In genomic region chr1:172531412-172531811, GRCh38 we compare ENCODE assay signal across 8 cellular contexts. TPM values are rescaled to one million over a fixed set of nuclear protein-coding genes. Genes with fewer than 3 reads are reported as not detected.
DNase-seq lines count a peak whose midpoint lies in the region; ATAC-seq and TF ChIP-seq lines count a peak whose summit lies in the region.

No MANE protein-coding gene starts in this region.

- H3F3A ChIP-seq in PC-9 (ENCODE audit: insufficient read depth, low read depth) = peaks cover 9% of the 10 kb centered on the region

- H3K36me3 Mint-ChIP-seq in Calu3 (ENCODE audit: insufficient read depth, unreplicated experiment) = peaks cover 42% of the 10 kb centered on the region

- H2BK12ac ChIP-seq in trophoblast cell (ENCODE audit: low read length) = no peak overlapping the region

- DNase-seq in Calu3 = no peak
- DNase-seq in PC-9 = no peak
- DNase-seq in epithelial cell of esophagus (ENCODE audit: low read depth) = no peak
- no peak for DNase-seq in trophoblast cell
- DNase-seq in LoVo (ENCODE audit: low spot score) = no peak

- H3K23ac ChIP-seq in trophoblast cell (ENCODE audit: low read length) = no peak overlapping the region

- POLR2A ChIA-PET in PC-9 (lab: Charles Lee; ENCODE audit: unreplicated experiment) = no interaction called here

- no CpG with 5 or more reads among the region's 2 CpGs for WGBS in trophoblast cell (ENCODE audit: extremely low coverage, insufficient coverage, insufficient read length)

- H3K4me3 ChIP-seq in PC-9 (peak overlapping the region; percentile 68), epithelial cell of esophagus (ENCODE audit: low read length) (peak overlapping the region; percentile 65), trophoblast cell (ENCODE audit: low read depth, low read length) (no peak overlapping the region)

- H2BK120ac ChIP-seq in trophoblast cell (ENCODE audit: insufficient read depth, low read length, poor library complexity) = peak overlapping the region; percentile 43

- no TSS peak for BruUV-seq in Calu3 (replicated peaks; lab: Mats Ljungman, UMichigan)
- no TSS peak for BruUV-seq in PC-9 (replicated peaks; lab: Mats Ljungman, UMichigan)

- peaks cover 28% of the 10 kb centered on the region for H3K4me1 Mint-ChIP-seq in Calu3 (ENCODE audit: low read depth, unreplicated experiment)

- no peak overlapping the region for H2AK5ac ChIP-seq in trophoblast cell (ENCODE audit: low read length)

- H2AFZ ChIP-seq in PC-9 (peak overlapping the region; percentile 89), trophoblast cell (ENCODE audit: insufficient read depth, low read length, poor library complexity) (no peak overlapping the region)

- H4K12ac ChIP-seq in trophoblast cell (ENCODE audit: low read depth, low read length) = no peak overlapping the region

- H3K27me3 ChIP-seq in PC-9 (ENCODE audit: insufficient read depth, low read depth) = no peaks in the 10 kb centered on the region
- no peaks in the 10 kb centered on the region for H3K27me3 ChIP-seq in trophoblast cell (ENCODE audit: insufficient read depth, low read length)

- CTCF ChIA-PET in Calu3 (lab: Charles Lee) (no interaction called here), PC-9 (lab: Charles Lee) (no interaction called here)

- no peak overlapping the region for H4K91ac ChIP-seq in trophoblast cell (ENCODE audit: low read depth, low read length)

- no peaks in the 10 kb centered on the region for H3K36me3 ChIP-seq in PC-9 (ENCODE audit: low read depth)
- H3K36me3 ChIP-seq in trophoblast cell (ENCODE audit: control insufficient read depth in 1 of 2, insufficient read depth in 2 of 2, low read length in 2 of 2) = no peaks in the 10 kb centered on the region

- no peak overlapping the region for H3K27ac ChIP-seq in PC-9
- peak overlapping the region; percentile 93 for H3K27ac ChIP-seq in trophoblast cell (ENCODE audit: low read depth, low read length)

- ATAC-seq in GM21737 (IDR thresholded peaks at IDR 0.05; ENCODE audit: unreplicated experiment) (no peak), GM19035 (IDR thresholded peaks at IDR 0.05; ENCODE audit: unreplicated experiment) (no peak)
- no peak for ATAC-seq in activated CD4-positive, CD25-positive, alpha-beta regulatory T cell treated with anti-CD3 and anti-CD28 coated beads, Interleukin-2, amount 50 U/mL, for 24 hours

- peaks cover 31% of the 10 kb centered on the region for H3K79me2 ChIP-seq in PC-9 (ENCODE audit: low read depth)
- peaks cover 16% of the 10 kb centered on the region for H3K79me2 ChIP-seq in trophoblast cell (ENCODE audit: control insufficient read depth, insufficient read depth, low read length, poor library complexity)

- H3K27ac Mint-ChIP-seq in Calu3 (ENCODE audit: unreplicated experiment) = peak overlapping the region; percentile 99

- H3K9ac ChIP-seq in trophoblast cell (ENCODE audit: low read length) = no peak overlapping the region

- intact Hi-C loops in Calu3 (cut with micrococcal nuclease; ENCODE audit: unreplicated experiment) (loop anchor here (5.0 kb wide), 2 partner anchors 49 to 186 kb away; no protein-coding TSS in a partner anchor), PC-9 (cut with micrococcal nuclease; ENCODE audit: unreplicated experiment) (loop anchor here (5.0 to 10.0 kb wide), 2 partner anchors 166 to 1333 kb away; partner anchors contain the start of genes GAS5 and ZBTB37)

- H3K9me2 ChIP-seq in PC-9 (ENCODE audit: insufficient read depth) = no peaks in the 10 kb centered on the region

- no peak overlapping the region for H3K18ac ChIP-seq in trophoblast cell (ENCODE audit: low read length)

- no peaks in the 10 kb centered on the region for H3K27me3 Mint-ChIP-seq in Calu3 (ENCODE audit: unreplicated experiment)

- no peak overlapping the region for H3K4ac ChIP-seq in trophoblast cell (ENCODE audit: low read depth, low read length)

- peaks cover 24% of the 10 kb centered on the region for H3K79me1 ChIP-seq in trophoblast cell (ENCODE audit: low read length)

- no peaks in the 10 kb centered on the region; the same call in 1 of the 2 replicates for H3K9me3 ChIP-seq in PC-9 (ENCODE audit: insufficient read depth, low read depth)
- no peaks in the 10 kb centered on the region for H3K9me3 ChIP-seq in trophoblast cell (ENCODE audit: insufficient read depth, low read depth, low read length)

- no peak overlapping the region for H2BK5ac ChIP-seq in trophoblast cell (ENCODE audit: low read depth, low read length, poor library complexity)

- no peaks in the 10 kb centered on the region for H3K9me3 Mint-ChIP-seq in Calu3 (ENCODE audit: low read depth, unreplicated experiment)

- TF ChIP-seq CTCF in Calu3 (IDR thresholded peaks at IDR 0.05; ENCODE audit: unreplicated experiment) (no peak), PC-9 (conservative IDR thresholded peaks at IDR 0.05) (no peak), epithelial cell of esophagus (IDR thresholded peaks at IDR 0.05; ENCODE audit: insufficient read depth, low read depth, low read length, missing control alignments) (no peak)

- no peak overlapping the region for H3K14ac ChIP-seq in trophoblast cell (ENCODE audit: low read length)

- H3K4me1 ChIP-seq in PC-9 (replicated peaks; ENCODE audit: insufficient read depth) = peaks cover 43% of the 10 kb centered on the region
- H3K4me1 ChIP-seq in trophoblast cell (ENCODE audit: control insufficient read depth in 1 of 2, insufficient read depth in 2 of 2, low read length in 2 of 2) = peaks cover 0 to 3% of the 10 kb centered on the region in 2 experiments

- peaks cover 13% of the 10 kb centered on the region for H4K20me1 ChIP-seq in PC-9 (ENCODE audit: insufficient read depth)

- H4K8ac ChIP-seq in trophoblast cell (ENCODE audit: low read depth, low read length) = peak overlapping the region; percentile 18

- peak overlapping the region; percentile 84 for H3K4me2 ChIP-seq in PC-9
- peak overlapping the region; percentile 91 for H3K4me2 ChIP-seq in trophoblast cell (ENCODE audit: low read length)

- peak overlapping the region; percentile 85 for H3K4me3 Mint-ChIP-seq in Calu3 (ENCODE audit: low read depth, unreplicated experiment)

RNA-seq across cellular contexts. Expression of gene SUCO, which starts 1.5 kb away (rescaled TPM):
- 65.3 and 84.6 TPM in 2 replicates for total RNA-seq in Calu3 (2022)
- 31.2 and 34.0 TPM in 2 replicates for total RNA-seq in PC-9 (2021)
- 143 and 152 TPM in 2 replicates for polyA plus RNA-seq in trophoblast cell (2013)
